Comparison of ENCODE assay signal across 29 cellular contexts in the genomic region with DNA sequence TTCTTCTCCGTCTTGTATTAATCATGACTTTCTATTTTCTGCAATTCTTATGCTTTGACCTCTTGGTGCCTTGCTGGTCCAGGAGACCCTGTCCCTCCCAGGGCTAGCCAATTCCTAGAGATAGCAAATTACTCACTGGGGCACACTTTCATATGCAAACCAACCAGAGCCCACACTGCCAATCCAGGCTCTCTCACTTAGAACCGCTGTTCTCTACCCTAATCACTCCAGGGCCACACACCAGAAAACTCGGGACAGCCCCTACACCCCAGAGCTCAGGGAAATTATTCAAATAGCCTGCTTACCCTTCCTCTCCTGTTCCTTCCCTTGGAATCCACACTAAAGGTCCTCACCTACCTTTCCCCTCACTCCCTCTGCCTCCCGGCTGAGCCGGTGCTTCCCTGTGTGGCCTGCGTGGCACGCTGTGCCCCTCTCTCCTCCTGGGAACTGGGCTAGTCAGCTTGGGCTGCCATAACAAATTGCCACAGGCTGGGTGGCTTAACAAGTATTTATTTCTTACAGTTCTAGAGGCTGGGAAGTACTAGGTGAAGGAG. TPM values are rescaled to one million over a fixed set of nuclear protein-coding genes. Genes with fewer than 3 reads are reported as not detected.
"Had no signal": no experiment of that assay in that cellular context is flagged by ENCODE, and none has a peak within 500 bp of the region (broad histone marks: within the 10 kb centered on the region; RNA-seq: fewer than 3 reads in every experiment).

No MANE protein-coding gene starts in this region.

- H3K27me3 ChIP-seq: body of pancreas, breast epithelium had no signal

- H3K4me3 Mint-ChIP-seq: activated CD8-positive, alpha-beta T cell treated with anti-CD3 and anti-CD28 coated beads for 36 hours; activated naive CD4-positive, alpha-beta T cell treated with anti-CD3 and anti-CD28 coated beads for 36 hours; activated naive CD8-positive, alpha-beta T cell; activated T-cell treated with anti-CD3 and anti-CD28 coated beads, Interleukin-2, amount 50 U/mL, for 72 hours had no signal

- H3K36me3 ChIP-seq: breast epithelium, WERI-Rb-1 had no signal

- H3K4me3 ChIP-seq: body of pancreas, breast epithelium, K562 had no signal

- H3K4me1 ChIP-seq: body of pancreas, breast epithelium had no signal

- H3K27ac Mint-ChIP-seq: activated CD8-positive, alpha-beta T cell treated with anti-CD3 and anti-CD28 coated beads for 36 hours; activated naive CD4-positive, alpha-beta T cell treated with anti-CD3 and anti-CD28 coated beads for 36 hours; activated naive CD8-positive, alpha-beta T cell; activated T-cell treated with anti-CD3 and anti-CD28 coated beads, Interleukin-2, amount 50 U/mL, for 72 hours; activated T-helper 2 cell treated with anti-CD3 and anti-CD28 coated beads, Interferon-gamma antibody, Interleukin-2, Interleukin-4, amounts not matched to agents 10 μg/mL and 5 μg/mL and 100 μg/mL, durations not matched to agents 14 hours and 24 hours and 36 hours had no signal

- H3K36me3 Mint-ChIP-seq: activated naive CD8-positive, alpha-beta T cell had no signal

- H3K9me3 Mint-ChIP-seq: activated CD8-positive, alpha-beta T cell treated with anti-CD3 and anti-CD28 coated beads for 36 hours; activated naive CD4-positive, alpha-beta T cell treated with anti-CD3 and anti-CD28 coated beads for 36 hours; activated T-cell treated with anti-CD3 and anti-CD28 coated beads, Interleukin-2, amount 50 U/mL, for 72 hours; activated T-helper 2 cell treated with anti-CD3 and anti-CD28 coated beads, Interferon-gamma antibody, Interleukin-2, Interleukin-4, amounts not matched to agents 10 μg/mL and 5 μg/mL and 100 μg/mL, durations not matched to agents 14 hours and 24 hours and 36 hours had no signal

- DNase-seq: activated CD4-positive, alpha-beta T cell treated with anti-CD3 and anti-CD28 coated beads, Interleukin-2, amount 50 U/mL, for 4 hours; activated CD8-positive, alpha-beta T cell treated with anti-CD3 and anti-CD28 coated beads for 36 hours; activated gamma-delta T cell; activated naive CD4-positive, alpha-beta T cell treated with anti-CD3 and anti-CD28 coated beads for 36 hours; activated T-cell treated with anti-CD3 and anti-CD28 coated beads, Interleukin-2, amount 50 U/mL, for 1 hour; activated T-cell treated with anti-CD3 and anti-CD28 coated beads, Interleukin-2, amount 50 U/mL, for 72 hours; body of pancreas; NCI-H1092 treated with DMSO at 0.1 percent for 48 hours; NCI-H1417; NCI-H146; NCI-H187; NCI-H2107; NCI-H2171; NCI-H510A; NCI-H748 treated with DMSO at 0.1 percent for 48 hours; NK-92 treated with Interleukin-12 subunit alpha and Interleukin-12 subunit beta, amount 100 ng/mL, for 24 hours; Right ventricle myocardium superior; SW 1271; T1000; WERI-Rb-1 had no signal

- H3K27ac ChIP-seq: body of pancreas, breast epithelium had no signal

- H3K9me3 ChIP-seq: body of pancreas, breast epithelium had no signal

RNA-seq across cellular contexts. Expression of a gene that starts 41.7 kb away (rescaled TPM):
- total RNA-seq: activated CD8-positive, alpha-beta memory T cell treated with anti-CD3 and anti-CD28 coated beads for 36 hours; activated CD8-positive, alpha-beta T cell treated with anti-CD3 and anti-CD28 coated beads for 36 hours; activated T-helper 2 cell treated with anti-CD3 and anti-CD28 coated beads, Interferon-gamma antibody, Interleukin-2, Interleukin-4, amounts not matched to agents 10 μg/mL and 5 μg/mL and 100 μg/mL, durations not matched to agents 14 hours and 24 hours and 36 hours; astrocyte; breast epithelium; K562; M059J; T-helper 1 cell treated with Interleukin-12 subunit alpha and Interleukin-12 subunit beta and Interleukin-4 antibody, amounts not matched to agents 30 ng/mL and 1 ng/mL, for 36 hours; T-helper 2 cell treated with Interferon-gamma antibody and Interleukin-4, amounts not matched to agents 100 ng/mL and 5 ng/mL, for 36 hours had no signal
- polyA plus RNA-seq: K562 had no signal
